In genomic region chr17:72825218-72825617, GRCh38 we compare ENCODE assay signal across 2 cellular contexts.
TF ChIP-seq lines count a peak whose summit lies in the region.

No MANE protein-coding gene starts in this region.

TF ChIP-seq in HEK293, 187 proteins besides CTCF, POLR2A, EP300 and RAD21 (continued from another document):
- TF ChIP-seq ZNF148 (tag by site-specific recombination; IDR thresholded peaks at IDR 0.05; ENCODE audit: borderline replicate concordance): no peak
- no peak for TF ChIP-seq SCRT1 (tag by site-specific recombination; IDR thresholded peaks at IDR 0.05; ENCODE audit: borderline replicate concordance)
- TF ChIP-seq ZNF585B (tag by site-specific recombination; IDR thresholded peaks at IDR 0.05): 0 out of 2 replicates have a peak, but pooled peaks have one; percentile 1
- TF ChIP-seq ZNF37A (tag by site-specific recombination; IDR thresholded peaks at IDR 0.05): no peak
- TF ChIP-seq ZNF211 (tag by site-specific recombination; IDR thresholded peaks at IDR 0.05; ENCODE audit: low read depth): no peak
- no peak for TF ChIP-seq SALL2 (tag by site-specific recombination; IDR thresholded peaks at IDR 0.05; ENCODE audit: borderline replicate concordance)

TF ChIP-seq in K562, 482 proteins besides CTCF, POLR2A, EP300 and RAD21 (continued from another document):
- TF ChIP-seq CBX3 (IDR thresholded peaks at IDR 0.05; ENCODE audit: borderline replicate concordance in 1 of 2, low read length in 2 of 2) (peak in 1 of 2 experiments; percentile 76; a peak in 1 of 3 replicates), CBX5 (IDR thresholded peaks at IDR 0.05; ENCODE audit: borderline replicate concordance, low read depth) (peak; percentile 88; the same call in 1 of the 2 replicates), VEZF1 (CRISPR knock-in tag; IDR thresholded peaks at IDR 0.05) (no peak), ZNF436 (CRISPR knock-in tag; IDR thresholded peaks at IDR 0.05) (no peak), FOXO4 (CRISPR knock-in tag; IDR thresholded peaks at IDR 0.05) (no peak), TEAD1 (CRISPR knock-in tag; IDR thresholded peaks at IDR 0.05) (no peak)
TF ChIP-seq in K562: peak in this region for 3.
